ENCODE assay signal across 11 cellular contexts in the genomic region with DNA sequence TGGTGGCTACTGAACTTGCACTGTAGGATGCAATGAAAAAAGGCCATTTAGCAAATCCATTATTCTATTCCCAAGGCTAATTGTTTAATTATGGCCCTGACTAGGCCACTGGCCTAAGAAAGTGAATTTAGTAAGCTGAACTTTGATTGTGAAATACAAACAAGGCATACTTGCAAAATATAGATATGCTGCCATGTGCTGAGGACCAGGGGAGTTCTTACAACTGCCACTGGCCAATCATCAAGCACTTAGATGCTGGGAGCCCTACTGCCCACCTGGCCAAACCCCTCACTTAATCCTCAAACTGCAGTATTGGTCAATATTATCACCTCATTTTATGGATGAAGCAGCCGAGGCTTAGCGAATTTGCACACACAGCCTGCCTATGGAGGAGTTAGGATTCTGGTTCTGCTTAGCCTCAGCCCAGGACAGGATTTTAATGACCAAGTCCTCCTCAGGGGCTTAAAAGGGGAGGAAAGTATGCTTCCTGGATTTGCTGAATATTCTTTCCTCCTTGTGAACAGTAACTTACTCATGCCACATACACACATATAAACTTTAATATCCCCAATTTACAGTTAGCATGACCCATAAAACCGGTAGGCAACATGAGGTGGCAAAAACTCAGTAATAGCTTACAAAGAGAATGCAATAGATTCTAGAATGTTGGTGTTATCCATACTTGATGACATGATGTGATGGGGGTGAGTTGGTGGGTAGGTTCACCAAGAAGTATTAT. TPM values are rescaled to one million over a fixed set of nuclear protein-coding genes. Genes with fewer than 3 reads are reported as not detected.
DNase-seq lines count a peak whose midpoint lies in the region; ATAC-seq and TF ChIP-seq lines count a peak whose summit lies in the region.
"Had no signal": no experiment of that assay in that cellular context is flagged by ENCODE, and none has a peak within 500 bp of the region (broad histone marks: within the 10 kb centered on the region; RNA-seq: fewer than 3 reads in every experiment).

No MANE protein-coding gene starts in this region.

- POLR2A ChIA-PET in CD8-positive, alpha-beta memory T cell (lab: Charles Lee), result interaction anchor here (0.7 to 4.6 kb wide), 5 partner anchors 12 to 151 kb away, joined by 3 to 43 read pairs (median 8); a partner anchor contains a TSS

- H3K27ac Mint-ChIP-seq in CD8-positive, alpha-beta memory T cell, result peak overlapping the region; percentile 80 to 100 (median 94)
- peak overlapping the region; percentile 70 to 86 for H3K27ac Mint-ChIP-seq in natural killer cell

- H3K4me1 Mint-ChIP-seq in CD8-positive, alpha-beta memory T cell, result peaks cover 89 to 93% (median 92%) of the 10 kb centered on the region in 3 donors
- peaks cover 84 to 87% of the 10 kb centered on the region in 2 donors for H3K4me1 Mint-ChIP-seq in natural killer cell

- peak overlapping the region; percentile 6 for H3K4me3 ChIP-seq in CD8-positive, alpha-beta memory T cell (ENCODE audit: low read length)
- H3K4me3 ChIP-seq in Peyer's patch, result no peak overlapping the region
- no peak overlapping the region for H3K4me3 ChIP-seq in effector memory CD4-positive, alpha-beta T cell (ENCODE audit: insufficient read depth, low read depth, low read length, poor library complexity, severe bottlenecking)
- H3K4me3 ChIP-seq in esophagus muscularis mucosa, result no peak overlapping the region

- TF ChIP-seq POLR2A in Peyer's patch (IDR thresholded peaks at IDR 0.05) (no peak), esophagus muscularis mucosa (IDR thresholded peaks at IDR 0.05; ENCODE audit: low read depth) (no peak)

- H3K9me3 Mint-ChIP-seq in CD8-positive, alpha-beta memory T cell, result no peaks in the 10 kb centered on the region
- no peaks in the 10 kb centered on the region for H3K9me3 Mint-ChIP-seq in natural killer cell

- DNase-seq in CD8-positive, alpha-beta memory T cell, result no peak
- DNase-seq in Peyer's patch (no peak), natural killer cell (no peak), posterior cingulate gyrus (no peak), NCI-H1048 (lab: John Stamatoyannopoulos, UW) (no peak), esophagus muscularis mucosa (ENCODE audit: extremely low spot score) (no peak), GM13976 (ENCODE audit: low spot score) (no peak)
- no peak for DNase-seq in effector memory CD4-positive, alpha-beta T cell
- DNase-seq: activated CD4-positive, CD25-positive, alpha-beta regulatory T cell; GOT3; NCI-H524 treated with DMSO at 0.1 percent for 48 hours had no signal

- TF ChIP-seq EP300 in esophagus muscularis mucosa (IDR thresholded peaks at IDR 0.05), result no peak

- no peak for ATAC-seq in natural killer cell

- H3K36me3 ChIP-seq in CD8-positive, alpha-beta memory T cell (ENCODE audit: insufficient read depth, low read length), result peaks cover 45% of the 10 kb centered on the region
- H3K36me3 ChIP-seq in Peyer's patch (peaks cover 0 to 38% (median 0%) of the 10 kb centered on the region in 3 donors), esophagus muscularis mucosa (peaks cover 8 to 60% (median 31%) of the 10 kb centered on the region in 4 donors)
- H3K36me3 ChIP-seq in effector memory CD4-positive, alpha-beta T cell (ENCODE audit: control insufficient read depth, insufficient read depth, low read length), result peaks cover 59% of the 10 kb centered on the region

- H3K4me1 ChIP-seq in CD8-positive, alpha-beta memory T cell (ENCODE audit: insufficient read depth, low read length), result peaks cover 89% of the 10 kb centered on the region
- H3K4me1 ChIP-seq in Peyer's patch (peaks cover 6 to 59% (median 21%) of the 10 kb centered on the region in 4 donors), esophagus muscularis mucosa (peaks cover 27 to 65% (median 59%) of the 10 kb centered on the region in 4 donors)
- peaks cover 84% of the 10 kb centered on the region for H3K4me1 ChIP-seq in effector memory CD4-positive, alpha-beta T cell (ENCODE audit: control insufficient read depth, insufficient read depth, low read length, poor library complexity, severe bottlenecking)

- H3K4me3 Mint-ChIP-seq in CD8-positive, alpha-beta memory T cell, result peak overlapping the region; percentile 54 to 87 (median 67)
- peak overlapping the region; percentile 67 for H3K4me3 Mint-ChIP-seq in natural killer cell

- intact Hi-C loops in natural killer cell (cut with micrococcal nuclease), result loop anchor here (5.0 to 10.0 kb wide), 2 partner anchors 53 to 59 kb away; no protein-coding TSS in a partner anchor
- intact Hi-C loops in posterior cingulate gyrus (cut with DNase I), result no loop called here
- intact Hi-C loops in esophagus muscularis mucosa (cut with DNase I), result no loop called here

- H3K9me3 ChIP-seq in CD8-positive, alpha-beta memory T cell (ENCODE audit: low read length), result no peaks in the 10 kb centered on the region
- H3K9me3 ChIP-seq in Peyer's patch (no peaks in the 10 kb centered on the region), esophagus muscularis mucosa (no peaks in the 10 kb centered on the region)
- H3K9me3 ChIP-seq in effector memory CD4-positive, alpha-beta T cell (ENCODE audit: control insufficient read depth, low read length), result no peaks in the 10 kb centered on the region

- H3K27me3 Mint-ChIP-seq in CD8-positive, alpha-beta memory T cell, result peaks cover 0 to 2% of the 10 kb centered on the region in 2 donors
- no peaks in the 10 kb centered on the region for H3K27me3 Mint-ChIP-seq in natural killer cell (ENCODE audit: low read depth in 2 of 2)

- TF ChIP-seq CTCF in Peyer's patch (IDR thresholded peaks at IDR 0.05) (no peak), natural killer cell (IDR thresholded peaks at IDR 0.05) (no peak), esophagus muscularis mucosa (IDR thresholded peaks at IDR 0.05) (no peak), GM13976 (IDR thresholded peaks at IDR 0.05; ENCODE audit: borderline replicate concordance, control extremely low read depth, extremely low read depth, insufficient read depth, missing control alignments) (no peak)

- H3K36me3 Mint-ChIP-seq in CD8-positive, alpha-beta memory T cell, result peaks cover 33 to 86% (median 46%) of the 10 kb centered on the region in 3 donors
- H3K36me3 Mint-ChIP-seq in natural killer cell, result peaks cover 31% of the 10 kb centered on the region

- in situ Hi-C loops in GM13976 (cut with MboI; ENCODE audit: low sequenced_read_pairs, unreplicated experiment), result no loop called here

- H3K27ac ChIP-seq in CD8-positive, alpha-beta memory T cell (ENCODE audit: low read depth, low read length), result no peak overlapping the region
- H3K27ac ChIP-seq in Peyer's patch, result peak overlapping the region; percentile 20 to 52 (median 40)
- peak overlapping the region; percentile 51 for H3K27ac ChIP-seq in effector memory CD4-positive, alpha-beta T cell (ENCODE audit: insufficient read depth, low read length, poor library complexity, severe bottlenecking)
- peak overlapping the region in 2 of 4 donors; percentile 7 to 17 for H3K27ac ChIP-seq in esophagus muscularis mucosa (replicated peaks in 1 of 4)

- CTCF ChIA-PET in CD8-positive, alpha-beta memory T cell (lab: Charles Lee), result interaction anchor here (1.2 to 13.3 kb wide), 6 partner anchors 9 to 181 kb away, joined by 3 to 111 read pairs (median 7); a partner anchor contains a TSS

- no peaks in the 10 kb centered on the region for H3K27me3 ChIP-seq in CD8-positive, alpha-beta memory T cell (ENCODE audit: insufficient read depth, low read length, poor library complexity, severe bottlenecking)
- H3K27me3 ChIP-seq in Peyer's patch, result no peaks in the 10 kb centered on the region
- H3K27me3 ChIP-seq in effector memory CD4-positive, alpha-beta T cell (replicated peaks; ENCODE audit: control insufficient read depth, insufficient read depth, low read length, poor library complexity, severe bottlenecking), result no peaks in the 10 kb centered on the region
- H3K27me3 ChIP-seq in esophagus muscularis mucosa, result no peaks in the 10 kb centered on the region

- WGBS in esophagus muscularis mucosa, result 94% methylated on average over 3 of the region's 3 CpGs

RNA-seq across cellular contexts. Expression of a gene that starts 39.3 kb away (rescaled TPM):
- 100 to 1,000 TPM; 510 to 534 TPM for total RNA-seq in CD8-positive, alpha-beta memory T cell
- polyA plus RNA-seq in CD8-positive, alpha-beta memory T cell, result 338 TPM
- total RNA-seq in Peyer's patch, result 100 to 1,000 TPM in 3 of 4 donors, 10 to 100 TPM in 1; 71.6 to 412 (median 130) TPM
- total RNA-seq in natural killer cell, result 100 to 1,000 TPM; 354 to 638 (median 490) TPM
- 100 to 1,000 TPM; 212 to 292 (median 275) TPM for total RNA-seq in esophagus muscularis mucosa
